In the genomic region with DNA sequence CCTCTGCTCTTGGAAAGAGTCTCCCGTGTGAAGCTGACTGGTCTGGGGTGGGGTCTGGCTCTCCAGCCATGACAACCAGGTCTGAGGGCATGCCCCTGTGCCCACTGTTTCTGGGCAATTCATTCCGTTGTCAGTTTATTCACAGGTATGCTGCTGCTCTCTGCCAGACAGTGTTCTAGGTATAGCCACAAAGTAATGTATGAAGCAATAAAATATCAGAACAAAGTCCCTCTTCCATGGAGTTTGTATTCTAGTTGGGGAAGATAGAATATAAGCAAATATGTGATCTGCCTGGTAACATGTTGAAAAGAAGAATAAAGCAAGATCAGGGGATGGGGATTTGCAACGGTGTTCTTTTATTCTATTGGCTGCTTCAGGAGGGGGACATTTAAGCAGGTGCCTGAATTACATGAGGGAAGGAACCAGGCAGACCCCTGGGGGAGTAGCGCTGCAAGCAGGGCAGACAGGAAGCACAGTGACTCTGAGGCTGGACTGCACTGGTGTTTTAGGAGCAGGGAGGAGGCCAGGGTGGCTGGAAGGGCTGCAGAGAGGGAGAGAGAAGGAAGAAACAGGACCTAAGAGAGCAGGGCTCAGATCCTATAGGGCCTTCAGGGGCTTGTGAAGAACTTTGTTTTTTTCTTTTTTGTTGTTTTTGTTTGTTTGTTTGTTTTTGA, we compare ENCODE assay signal across 21 cellular contexts.
A peak's percentile ranks its signal among the peaks of the same experiment; 100 is the strongest.
DNase-seq lines count a peak whose midpoint lies in the region; ATAC-seq and TF ChIP-seq lines count a peak whose summit lies in the region.
"Had no signal": no experiment of that assay in that cellular context is flagged by ENCODE, and none has a peak within 500 bp of the region (broad histone marks: within the 10 kb centered on the region; RNA-seq: fewer than 3 reads in every experiment).

No MANE protein-coding gene starts in this region.

- no peak overlapping the region for H3K4me3 ChIP-seq in MM.1S (ENCODE audit: low read length)
- H3K4me3 ChIP-seq: ascending aorta, left lung, tibial nerve had no signal

- H3K9me3 Mint-ChIP-seq in activated naive CD4-positive, alpha-beta T cell treated with anti-CD3 and anti-CD28 coated beads, Interleukin-2, amount 50 U/mL, for 24 hours: no peaks in the 10 kb centered on the region
- H3K9me3 Mint-ChIP-seq in immature natural killer cell: no peaks in the 10 kb centered on the region
- H3K9me3 Mint-ChIP-seq in stimulated activated effector memory CD8-positive, alpha-beta T cell treated with anti-CD3 and anti-CD28 coated beads, Interleukin-12 subunit alpha, Interleukin-12 subunit beta, amount 100 ng/mL, for 72 hours: no peaks in the 10 kb centered on the region
- H3K9me3 Mint-ChIP-seq: activated T-helper 2 cell treated with anti-CD3 and anti-CD28 coated beads, Interferon-gamma antibody, Interleukin-2, Interleukin-4, amounts not matched to agents 10 μg/mL and 5 μg/mL and 100 μg/mL, durations not matched to agents 14 hours and 24 hours and 36 hours; stimulated activated memory B cell treated with anti-CD40 and anti-IgM and Interleukin-4, amounts not matched to agents 10 μg/mL and 1 μg/mL and 100 μg/mL, for 72 hours had no signal

- H3K9me2 ChIP-seq in MM.1S (replicated peaks; ENCODE audit: insufficient read depth, low read length): no peaks in the 10 kb centered on the region

- no peaks in the 10 kb centered on the region for H3K79me2 ChIP-seq in MM.1S (ENCODE audit: low read length)

- ATAC-seq in stimulated activated effector memory CD8-positive, alpha-beta T cell treated with anti-CD3 and anti-CD28 coated beads, Interleukin-12 subunit alpha, Interleukin-12 subunit beta, amount 100 ng/mL, for 72 hours: no peak
- no peak for ATAC-seq in HG02852 (IDR thresholded peaks at IDR 0.05; ENCODE audit: unreplicated experiment)
- ATAC-seq: left lung; stimulated activated memory B cell treated with anti-CD40 and anti-IgM and Interleukin-4, amounts not matched to agents 10 μg/mL and 1 μg/mL and 100 μg/mL, for 72 hours had no signal

- H3K9me3 ChIP-seq in MM.1S (replicated peaks; ENCODE audit: insufficient read depth, low read length): no peaks in the 10 kb centered on the region
- H3K9me3 ChIP-seq: ascending aorta, Caco-2, left lung, neutrophil, tibial nerve had no signal

- H3F3A ChIP-seq in MM.1S (ENCODE audit: insufficient read depth, low read length): no peaks in the 10 kb centered on the region

- no peaks in the 10 kb centered on the region for H3K27me3 Mint-ChIP-seq in activated naive CD4-positive, alpha-beta T cell treated with anti-CD3 and anti-CD28 coated beads, Interleukin-2, amount 50 U/mL, for 24 hours
- peaks cover 1 to 23% (median 20%) of the 10 kb centered on the region in 3 donors for H3K27me3 Mint-ChIP-seq in immature natural killer cell (ENCODE audit: low read depth in 3 of 3)

- no peak for TF ChIP-seq CTCF in MM.1S (IDR thresholded peaks at IDR 0.05; ENCODE audit: low read length)

- H3K36me3 Mint-ChIP-seq in activated naive CD4-positive, alpha-beta T cell treated with anti-CD3 and anti-CD28 coated beads, Interleukin-2, amount 50 U/mL, for 24 hours: peaks cover 43% of the 10 kb centered on the region
- peaks cover 42 to 77% (median 49%) of the 10 kb centered on the region in 3 donors for H3K36me3 Mint-ChIP-seq in immature natural killer cell
- H3K36me3 Mint-ChIP-seq in stimulated activated effector memory CD8-positive, alpha-beta T cell treated with anti-CD3 and anti-CD28 coated beads, Interleukin-12 subunit alpha, Interleukin-12 subunit beta, amount 100 ng/mL, for 72 hours: peaks cover 55% of the 10 kb centered on the region

- H3K27ac Mint-ChIP-seq in activated naive CD4-positive, alpha-beta T cell treated with anti-CD3 and anti-CD28 coated beads, Interleukin-2, amount 50 U/mL, for 24 hours: peak overlapping the region; percentile 27
- peak overlapping the region; percentile 91 to 99 (median 98) for H3K27ac Mint-ChIP-seq in immature natural killer cell
- peak overlapping the region; percentile 88 for H3K27ac Mint-ChIP-seq in stimulated activated effector memory CD8-positive, alpha-beta T cell treated with anti-CD3 and anti-CD28 coated beads, Interleukin-12 subunit alpha, Interleukin-12 subunit beta, amount 100 ng/mL, for 72 hours
- H3K27ac Mint-ChIP-seq: stimulated activated memory B cell treated with anti-CD40 and anti-IgM and Interleukin-4, amounts not matched to agents 10 μg/mL and 1 μg/mL and 100 μg/mL, for 72 hours had no signal

- H2AFZ ChIP-seq in MM.1S (ENCODE audit: low read length): no peak overlapping the region

- peaks cover 71% of the 10 kb centered on the region for H3K4me1 Mint-ChIP-seq in activated naive CD4-positive, alpha-beta T cell treated with anti-CD3 and anti-CD28 coated beads, Interleukin-2, amount 50 U/mL, for 24 hours
- H3K4me1 Mint-ChIP-seq in immature natural killer cell: peaks cover 84 to 99% of the 10 kb centered on the region in 2 donors
- peaks cover 65% of the 10 kb centered on the region for H3K4me1 Mint-ChIP-seq in stimulated activated effector memory CD8-positive, alpha-beta T cell treated with anti-CD3 and anti-CD28 coated beads, Interleukin-12 subunit alpha, Interleukin-12 subunit beta, amount 100 ng/mL, for 72 hours

- DNase-seq in activated naive CD4-positive, alpha-beta T cell treated with anti-CD3 and anti-CD28 coated beads, Interleukin-2, amount 50 U/mL, for 16 hours: no peak
- DNase-seq in NCI-H69 (lab: John Stamatoyannopoulos, UW) (peak; percentile 77), immature natural killer cell (no peak), MM.1S (no peak), NOMO-1 (lab: John Stamatoyannopoulos, UW; ENCODE audit: unreplicated experiment in 2 of 2) (no peak)
- peak in 1 of 2 donors; percentile 25 for DNase-seq in stimulated activated effector memory CD8-positive, alpha-beta T cell treated with anti-CD3 and anti-CD28 coated beads, Interleukin-12 subunit alpha, Interleukin-12 subunit beta, amount 100 ng/mL, for 72 hours (ENCODE audit: low spot score in 2 of 2)
- DNase-seq: Caco-2, GOT3, left lung, midbrain, NCI-H1092, NCI-H510A treated with DMSO at 0.1 percent for 48 hours, SHP77 had no signal

- no peaks in the 10 kb centered on the region for H4K20me1 ChIP-seq in MM.1S (ENCODE audit: insufficient read depth, low read length)

- H3K4me3 Mint-ChIP-seq in activated naive CD4-positive, alpha-beta T cell treated with anti-CD3 and anti-CD28 coated beads, Interleukin-2, amount 50 U/mL, for 24 hours: peak overlapping the region; percentile 6
- H3K4me3 Mint-ChIP-seq in immature natural killer cell: peak overlapping the region; percentile 65 to 81 (median 76)
- H3K4me3 Mint-ChIP-seq in stimulated activated effector memory CD8-positive, alpha-beta T cell treated with anti-CD3 and anti-CD28 coated beads, Interleukin-12 subunit alpha, Interleukin-12 subunit beta, amount 100 ng/mL, for 72 hours: peak overlapping the region; percentile 57
- H3K4me3 Mint-ChIP-seq: stimulated activated memory B cell treated with anti-CD40 and anti-IgM and Interleukin-4, amounts not matched to agents 10 μg/mL and 1 μg/mL and 100 μg/mL, for 72 hours had no signal

- no peak overlapping the region for H3K4me2 ChIP-seq in MM.1S (ENCODE audit: low read depth, low read length)
- H3K4me2 ChIP-seq: KMS-11 had no signal

- H3K27ac ChIP-seq in MM.1S (ENCODE audit: low read length): no peak overlapping the region
- H3K27ac ChIP-seq: ascending aorta, KMS-11, left lung, neutrophil, tibial nerve had no signal

- H3K27me3 ChIP-seq in MM.1S (replicated peaks; ENCODE audit: insufficient read depth, low read length): no peaks in the 10 kb centered on the region
- H3K27me3 ChIP-seq: ascending aorta, left lung, neutrophil, tibial nerve had no signal

- H3K4me1 ChIP-seq in MM.1S (ENCODE audit: low read length): no peaks in the 10 kb centered on the region
- H3K4me1 ChIP-seq: Caco-2 had no signal

- no peaks in the 10 kb centered on the region for H3K36me3 ChIP-seq in MM.1S (replicated peaks; ENCODE audit: insufficient read depth, low read length)
- H3K36me3 ChIP-seq: tibial nerve had no signal

- H3K9ac ChIP-seq in MM.1S (ENCODE audit: low read length): no peak overlapping the region
- H3K9ac ChIP-seq: KMS-11 had no signal

Comparison
In these comparisons a context has a peak if more than half of its experiments do, and no peak if none do; other contexts are left out.
1. H3K27ac Mint-ChIP-seq: peak in every context shown above with its lines; median percentile 98 in immature natural killer cell; 88 in stimulated activated effector memory CD8-positive, alpha-beta T cell treated with anti-CD3 and anti-CD28 coated beads, Interleukin-12 subunit alpha, Interleukin-12 subunit beta, amount 100 ng/mL, for 72 hours; 27 in activated naive CD4-positive, alpha-beta T cell treated with anti-CD3 and anti-CD28 coated beads, Interleukin-2, amount 50 U/mL, for 24 hours.
2. H3K4me3 Mint-ChIP-seq: peak in every context shown above with its lines; median percentile 76 in immature natural killer cell; 57 in stimulated activated effector memory CD8-positive, alpha-beta T cell treated with anti-CD3 and anti-CD28 coated beads, Interleukin-12 subunit alpha, Interleukin-12 subunit beta, amount 100 ng/mL, for 72 hours; 6 in activated naive CD4-positive, alpha-beta T cell treated with anti-CD3 and anti-CD28 coated beads, Interleukin-2, amount 50 U/mL, for 24 hours.